32 cellular contexts compared by ENCODE assay signal in the genomic region with DNA sequence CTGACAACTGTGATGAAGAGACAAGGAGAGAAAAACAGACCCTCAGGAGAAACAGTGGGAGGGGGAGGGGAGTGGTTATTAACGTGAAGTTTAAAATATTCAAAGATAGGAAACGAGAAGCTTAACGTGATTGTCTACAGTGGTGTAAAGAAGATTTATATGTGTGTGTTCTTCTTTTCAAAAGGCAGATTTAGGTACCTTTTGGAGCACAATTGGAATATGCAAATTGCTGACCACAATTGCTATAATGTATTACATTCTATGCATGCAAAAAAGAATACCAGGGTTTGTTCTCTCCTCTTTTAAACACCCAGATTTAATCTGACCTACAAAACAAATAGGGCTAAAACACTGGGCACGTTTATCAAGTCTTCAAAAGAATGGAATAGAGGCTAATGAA.
"Had no signal": no experiment of that assay in that cellular context is flagged by ENCODE, and none has a peak within 500 bp of the region (broad histone marks: within the 10 kb centered on the region; RNA-seq: fewer than 3 reads in every experiment).

No MANE protein-coding gene starts in this region.

- H3K9me3 Mint-ChIP-seq: activated CD4-positive, alpha-beta memory T cell treated with anti-CD3 and anti-CD28 coated beads, Interleukin-2, amount 10 ng/mL, durations not matched to agents 7 days and 5 days; activated CD4-positive, alpha-beta T cell treated with anti-CD3 and anti-CD28 coated beads, Interleukin-2, amount 10 ng/mL, durations not matched to agents 24 days and 14 days; activated naive CD4-positive, alpha-beta T cell treated with anti-CD3 and anti-CD28 coated beads, Interleukin-2, amount 10 ng/mL, durations not matched to agents 7 days and 5 days; activated naive CD8-positive, alpha-beta T cell treated with anti-CD3 and anti-CD28 coated beads, Interleukin-2, amount 10 ng/mL, durations not matched to agents 7 days and 5 days; activated T-cell treated with anti-CD3 and anti-CD28 coated beads, Interleukin-2, amount 50 U/mL, for 24 hours; central memory CD8-positive, alpha-beta T cell; immature natural killer cell; natural killer cell; stimulated activated effector memory CD8-positive, alpha-beta T cell treated with anti-CD3 and anti-CD28 coated beads, Interleukin-12 subunit alpha, Interleukin-12 subunit beta, amount 100 ng/mL, for 72 hours; stimulated activated naive CD8-positive, alpha-beta T cell treated with anti-CD3 and anti-CD28 coated beads, Interleukin-15, Interleukin-2, amounts not matched to agents 100 ng/mL and 50 ng/mL, for 24 hours had no signal

- H3K27ac Mint-ChIP-seq: activated CD4-positive, alpha-beta memory T cell treated with anti-CD3 and anti-CD28 coated beads, Interleukin-2, amount 10 ng/mL, durations not matched to agents 7 days and 5 days; activated CD4-positive, alpha-beta T cell treated with anti-CD3 and anti-CD28 coated beads, Interleukin-2, amount 10 ng/mL, durations not matched to agents 24 days and 14 days; activated naive CD4-positive, alpha-beta T cell treated with anti-CD3 and anti-CD28 coated beads, Interleukin-2, amount 10 ng/mL, durations not matched to agents 7 days and 5 days; activated naive CD8-positive, alpha-beta T cell treated with anti-CD3 and anti-CD28 coated beads, Interleukin-2, amount 10 ng/mL, durations not matched to agents 7 days and 5 days; activated T-cell treated with anti-CD3 and anti-CD28 coated beads, Interleukin-2, amount 50 U/mL, for 24 hours; immature natural killer cell; natural killer cell; stimulated activated effector memory CD8-positive, alpha-beta T cell treated with anti-CD3 and anti-CD28 coated beads, Interleukin-12 subunit alpha, Interleukin-12 subunit beta, amount 100 ng/mL, for 72 hours; stimulated activated naive CD8-positive, alpha-beta T cell treated with anti-CD3 and anti-CD28 coated beads, Interleukin-15, Interleukin-2, amounts not matched to agents 100 ng/mL and 50 ng/mL, for 24 hours; T-helper 17 cell had no signal

- DNase-seq: activated CD4-positive, alpha-beta memory T cell treated with anti-CD3 and anti-CD28 coated beads, Interleukin-2, amount 10 ng/mL, durations not matched to agents 7 days and 5 days; activated CD4-positive, alpha-beta T cell treated with anti-CD3 and anti-CD28 coated beads, Interleukin-2, amount 10 ng/mL, durations not matched to agents 24 days and 14 days; activated CD4-positive, CD25-positive, alpha-beta regulatory T cell treated with anti-CD3 and anti-CD28 coated beads, Interleukin-2, amount 50 U/mL, for 72 hours; activated CD8-positive, alpha-beta memory T cell treated with anti-CD3 and anti-CD28 coated beads, Interleukin-2, amount 50 U/mL, for 48 hours; activated gamma-delta T cell; activated naive CD4-positive, alpha-beta T cell treated with anti-CD3 and anti-CD28 coated beads, Interleukin-2, amount 10 ng/mL, durations not matched to agents 7 days and 5 days; activated naive CD8-positive, alpha-beta T cell treated with anti-CD3 and anti-CD28 coated beads, Interleukin-2, amount 10 ng/mL, durations not matched to agents 7 days and 5 days; activated T-cell treated with anti-CD3 and anti-CD28 coated beads, Interleukin-2, amount 50 U/mL, for 24 hours; dermis blood vessel endothelial cell; effector CD4-positive, alpha-beta T cell; foreskin keratinocyte; heart left ventricle; hypothalamus; immature natural killer cell; kidney; left colon; natural killer cell; pancreas; right cardiac atrium; stimulated activated CD4-positive, alpha-beta T cell treated with anti-CD3 and anti-CD28 coated beads, Interleukin-4, amount 100 ng/mL, for 24 hours; T-helper 17 cell; T1000; WERI-Rb-1 had no signal

- H3K27ac ChIP-seq: ascending aorta, esophagus muscularis mucosa, foreskin keratinocyte, neutrophil, pancreas, vagina, WERI-Rb-1 had no signal

- H3K27me3 Mint-ChIP-seq: stimulated activated naive CD8-positive, alpha-beta T cell treated with anti-CD3 and anti-CD28 coated beads, Interleukin-15, Interleukin-2, amounts not matched to agents 100 ng/mL and 50 ng/mL, for 24 hours; type B pancreatic cell had no signal

- H3K36me3 ChIP-seq: ascending aorta, esophagus muscularis mucosa, heart left ventricle, neutrophil, pancreas, thoracic aorta, vagina, WERI-Rb-1 had no signal

- H3K4me1 ChIP-seq: foreskin keratinocyte, pancreas had no signal

- H3K27me3 ChIP-seq: ascending aorta, esophagus muscularis mucosa, foreskin keratinocyte, heart left ventricle, neutrophil, pancreas, vagina had no signal

- ATAC-seq: foreskin keratinocyte; heart left ventricle; left colon; natural killer cell; pancreas; right cardiac atrium; stimulated activated effector memory CD8-positive, alpha-beta T cell treated with anti-CD3 and anti-CD28 coated beads, Interleukin-12 subunit alpha, Interleukin-12 subunit beta, amount 100 ng/mL, for 72 hours; T-helper 17 cell had no signal

- H3K9me3 ChIP-seq: ascending aorta, esophagus muscularis mucosa, heart left ventricle, neutrophil, pancreas, thoracic aorta, vagina had no signal

- H3K4me1 Mint-ChIP-seq: activated CD4-positive, alpha-beta memory T cell treated with anti-CD3 and anti-CD28 coated beads, Interleukin-2, amount 10 ng/mL, durations not matched to agents 7 days and 5 days; activated CD4-positive, alpha-beta T cell treated with anti-CD3 and anti-CD28 coated beads, Interleukin-2, amount 10 ng/mL, durations not matched to agents 24 days and 14 days; activated naive CD4-positive, alpha-beta T cell treated with anti-CD3 and anti-CD28 coated beads, Interleukin-2, amount 10 ng/mL, durations not matched to agents 7 days and 5 days; activated naive CD8-positive, alpha-beta T cell treated with anti-CD3 and anti-CD28 coated beads, Interleukin-2, amount 10 ng/mL, durations not matched to agents 7 days and 5 days; central memory CD8-positive, alpha-beta T cell; immature natural killer cell; natural killer cell; stimulated activated effector memory CD8-positive, alpha-beta T cell treated with anti-CD3 and anti-CD28 coated beads, Interleukin-12 subunit alpha, Interleukin-12 subunit beta, amount 100 ng/mL, for 72 hours; T-helper 17 cell had no signal

- H3K36me3 Mint-ChIP-seq: activated naive CD4-positive, alpha-beta T cell treated with anti-CD3 and anti-CD28 coated beads, Interleukin-2, amount 10 ng/mL, durations not matched to agents 7 days and 5 days; activated naive CD8-positive, alpha-beta T cell treated with anti-CD3 and anti-CD28 coated beads, Interleukin-2, amount 10 ng/mL, durations not matched to agents 7 days and 5 days; immature natural killer cell; natural killer cell; stimulated activated effector memory CD8-positive, alpha-beta T cell treated with anti-CD3 and anti-CD28 coated beads, Interleukin-12 subunit alpha, Interleukin-12 subunit beta, amount 100 ng/mL, for 72 hours had no signal

- H3K4me3 Mint-ChIP-seq: activated CD4-positive, alpha-beta memory T cell treated with anti-CD3 and anti-CD28 coated beads, Interleukin-2, amount 10 ng/mL, durations not matched to agents 7 days and 5 days; activated CD4-positive, alpha-beta T cell treated with anti-CD3 and anti-CD28 coated beads, Interleukin-2, amount 10 ng/mL, durations not matched to agents 24 days and 14 days; activated naive CD4-positive, alpha-beta T cell treated with anti-CD3 and anti-CD28 coated beads, Interleukin-2, amount 10 ng/mL, durations not matched to agents 7 days and 5 days; activated naive CD8-positive, alpha-beta T cell treated with anti-CD3 and anti-CD28 coated beads, Interleukin-2, amount 10 ng/mL, durations not matched to agents 7 days and 5 days; activated T-cell treated with anti-CD3 and anti-CD28 coated beads, Interleukin-2, amount 50 U/mL, for 24 hours; central memory CD8-positive, alpha-beta T cell; immature natural killer cell; natural killer cell; stimulated activated effector memory CD8-positive, alpha-beta T cell treated with anti-CD3 and anti-CD28 coated beads, Interleukin-12 subunit alpha, Interleukin-12 subunit beta, amount 100 ng/mL, for 72 hours; stimulated activated naive CD8-positive, alpha-beta T cell treated with anti-CD3 and anti-CD28 coated beads, Interleukin-15, Interleukin-2, amounts not matched to agents 100 ng/mL and 50 ng/mL, for 24 hours; T-helper 17 cell; type B pancreatic cell had no signal

- H3K4me3 ChIP-seq: ascending aorta, esophagus muscularis mucosa, heart left ventricle, pancreas, thoracic aorta, vagina had no signal
